Comparison of ENCODE assay signal across 17 cellular contexts in genomic region chr7:70585071-70585470, GRCh38.
DNase-seq lines count a peak whose midpoint lies in the region; ATAC-seq, FAIRE-seq and TF ChIP-seq lines count a peak whose summit lies in the region.
"Had no signal": no experiment of that assay in that cellular context is flagged by ENCODE, and none has a peak within 500 bp of the region (broad histone marks: within the 10 kb centered on the region; RNA-seq: fewer than 3 reads in every experiment).

No MANE protein-coding gene starts in this region.

- no peaks in the 10 kb centered on the region for H3K36me3 ChIP-seq in psoas muscle (ENCODE audit: insufficient read depth in 1 of 2, low read depth in 1 of 2)

- no peaks in the 10 kb centered on the region for H3K9me3 Mint-ChIP-seq in activated T-cell treated with anti-CD3 and anti-CD28 coated beads, Interleukin-2, amount 50 U/mL, for 4 hours
- H3K9me3 Mint-ChIP-seq in effector memory CD8-positive, alpha-beta T cell: no peaks in the 10 kb centered on the region
- no peaks in the 10 kb centered on the region for H3K9me3 Mint-ChIP-seq in activated T-helper 1 cell treated with anti-CD3 and anti-CD28 coated beads, Interleukin-12 subunit alpha, Interleukin-12 subunit beta, Interleukin-2, Interleukin-4 antibody, amounts not matched to agents 30 ng/mL and 10 ng/mL and 1 ng/mL, durations not matched to agents 14 hours and 24 hours and 36 hours
- H3K9me3 Mint-ChIP-seq: memory B cell; stimulated activated naive CD8-positive, alpha-beta T cell treated with anti-CD3 and anti-CD28 coated beads, Interleukin-15, Interleukin-2, amounts not matched to agents 100 ng/mL and 50 ng/mL, for 24 hours had no signal

- FAIRE-seq in H54 (lab: Jason Lieb, UNC): no peak
- FAIRE-seq: astrocyte had no signal

- H3K4me1 ChIP-seq in psoas muscle: peaks cover 14% of the 10 kb centered on the region

- no peak overlapping the region for H3K4me3 Mint-ChIP-seq in activated T-cell treated with anti-CD3 and anti-CD28 coated beads, Interleukin-2, amount 50 U/mL, for 4 hours
- no peak overlapping the region for H3K4me3 Mint-ChIP-seq in effector memory CD8-positive, alpha-beta T cell
- H3K4me3 Mint-ChIP-seq in activated T-helper 1 cell treated with anti-CD3 and anti-CD28 coated beads, Interleukin-12 subunit alpha, Interleukin-12 subunit beta, Interleukin-2, Interleukin-4 antibody, amounts not matched to agents 30 ng/mL and 10 ng/mL and 1 ng/mL, durations not matched to agents 14 hours and 24 hours and 36 hours: no peak overlapping the region
- H3K4me3 Mint-ChIP-seq: memory B cell; stimulated activated naive CD8-positive, alpha-beta T cell treated with anti-CD3 and anti-CD28 coated beads, Interleukin-15, Interleukin-2, amounts not matched to agents 100 ng/mL and 50 ng/mL, for 24 hours had no signal

- H3K27me3 Mint-ChIP-seq in activated T-cell treated with anti-CD3 and anti-CD28 coated beads, Interleukin-2, amount 50 U/mL, for 4 hours (ENCODE audit: low read depth): no peaks in the 10 kb centered on the region
- no peaks in the 10 kb centered on the region for H3K27me3 Mint-ChIP-seq in effector memory CD8-positive, alpha-beta T cell
- H3K27me3 Mint-ChIP-seq in activated T-helper 1 cell treated with anti-CD3 and anti-CD28 coated beads, Interleukin-12 subunit alpha, Interleukin-12 subunit beta, Interleukin-2, Interleukin-4 antibody, amounts not matched to agents 30 ng/mL and 10 ng/mL and 1 ng/mL, durations not matched to agents 14 hours and 24 hours and 36 hours (ENCODE audit: insufficient read depth): peaks cover 4% of the 10 kb centered on the region
- H3K27me3 Mint-ChIP-seq: memory B cell; stimulated activated naive CD8-positive, alpha-beta T cell treated with anti-CD3 and anti-CD28 coated beads, Interleukin-15, Interleukin-2, amounts not matched to agents 100 ng/mL and 50 ng/mL, for 24 hours had no signal

- intact Hi-C loops in psoas muscle (cut with DNase I): no loop called here
- intact Hi-C loops in activated T-helper 1 cell treated with anti-CD3 and anti-CD28 coated beads, Interleukin-12 subunit alpha, Interleukin-12 subunit beta, Interleukin-2, Interleukin-4 antibody, amounts not matched to agents 30 ng/mL and 10 ng/mL and 1 ng/mL, durations not matched to agents 14 hours and 24 hours and 36 hours (cut with micrococcal nuclease): loop anchor here (5.0 kb wide), 1 partner anchor 112 kb away; no protein-coding TSS in a partner anchor

- no peak for TF ChIP-seq CTCF in psoas muscle (IDR thresholded peaks at IDR 0.05)

- no peaks in the 10 kb centered on the region for H3K36me3 Mint-ChIP-seq in activated T-cell treated with anti-CD3 and anti-CD28 coated beads, Interleukin-2, amount 50 U/mL, for 4 hours (ENCODE audit: insufficient read depth)
- no peaks in the 10 kb centered on the region for H3K36me3 Mint-ChIP-seq in effector memory CD8-positive, alpha-beta T cell (ENCODE audit: insufficient read depth)
- no peaks in the 10 kb centered on the region for H3K36me3 Mint-ChIP-seq in activated T-helper 1 cell treated with anti-CD3 and anti-CD28 coated beads, Interleukin-12 subunit alpha, Interleukin-12 subunit beta, Interleukin-2, Interleukin-4 antibody, amounts not matched to agents 30 ng/mL and 10 ng/mL and 1 ng/mL, durations not matched to agents 14 hours and 24 hours and 36 hours (ENCODE audit: low read depth)

- DNase-seq in activated T-cell treated with anti-CD3 and anti-CD28 coated beads, Interleukin-2, amount 50 U/mL, for 4 hours: peak; percentile 6
- DNase-seq in activated T-cell treated with anti-CD3 and anti-CD28 coated beads for 4 hours: no peak
- peak; percentile 11 for DNase-seq in NAMALWA (ENCODE audit: low spot score)
- no peak for DNase-seq in effector memory CD8-positive, alpha-beta T cell
- DNase-seq in psoas muscle: no peak
- DNase-seq in H54 (ENCODE audit: insufficient read length, low spot score): no peak
- no peak for DNase-seq in activated T-helper 1 cell treated with anti-CD3 and anti-CD28 coated beads, Interleukin-12 subunit alpha, Interleukin-12 subunit beta, Interleukin-2, Interleukin-4 antibody, amounts not matched to agents 30 ng/mL and 10 ng/mL and 1 ng/mL, durations not matched to agents 14 hours and 24 hours and 36 hours (ENCODE audit: low spot score)
- DNase-seq: activated CD4-positive, alpha-beta T cell treated with anti-CD3 and anti-CD28 coated beads, Interleukin-2, amount 50 U/mL, for 48 hours; activated effector memory CD4-positive, alpha-beta T cell treated with anti-CD3 and anti-CD28 coated beads, Interleukin-2, amount 50 U/mL, for 16 hours; NCI-H2081 treated with DMSO at 0.1 percent for 48 hours; occipital lobe; SHP77 treated with DMSO at 0.1 percent for 48 hours; T1000 had no signal

- no peak overlapping the region for H3K4me3 ChIP-seq in psoas muscle

- H3K27ac ChIP-seq in psoas muscle: no peak overlapping the region

- TF ChIP-seq POLR2A in H54 (IDR thresholded peaks at IDR 0.05; ENCODE audit: low read depth, low read length): no peak

- no peak for ATAC-seq in activated T-cell treated with anti-CD3 and anti-CD28 coated beads, Interleukin-2, amount 50 U/mL, for 4 hours
- peak; percentile 39 for ATAC-seq in effector memory CD8-positive, alpha-beta T cell (replicated peaks)
- ATAC-seq in psoas muscle (peak in 3 of 4 donors; percentile 49 to 72 (median 68)), HG03457 (IDR thresholded peaks at IDR 0.05; ENCODE audit: unreplicated experiment) (no peak)

- no peaks in the 10 kb centered on the region for H3K9me3 ChIP-seq in psoas muscle

- no peak overlapping the region for H3K27ac Mint-ChIP-seq in effector memory CD8-positive, alpha-beta T cell
- H3K27ac Mint-ChIP-seq in activated T-helper 1 cell treated with anti-CD3 and anti-CD28 coated beads, Interleukin-12 subunit alpha, Interleukin-12 subunit beta, Interleukin-2, Interleukin-4 antibody, amounts not matched to agents 30 ng/mL and 10 ng/mL and 1 ng/mL, durations not matched to agents 14 hours and 24 hours and 36 hours: no peak overlapping the region
- H3K27ac Mint-ChIP-seq: memory B cell; stimulated activated naive CD8-positive, alpha-beta T cell treated with anti-CD3 and anti-CD28 coated beads, Interleukin-15, Interleukin-2, amounts not matched to agents 100 ng/mL and 50 ng/mL, for 24 hours had no signal

- WGBS in psoas muscle, 3 donors: 70 to 98% (median 83%) methylated on average over 4 of the region's 4 CpGs

- no peaks in the 10 kb centered on the region for H3K27me3 ChIP-seq in psoas muscle (ENCODE audit: insufficient read depth in 3 of 3, low read length in 2 of 3)

- H3K4me1 Mint-ChIP-seq in activated T-cell treated with anti-CD3 and anti-CD28 coated beads, Interleukin-2, amount 50 U/mL, for 4 hours (ENCODE audit: low read depth): no peaks in the 10 kb centered on the region
- H3K4me1 Mint-ChIP-seq in effector memory CD8-positive, alpha-beta T cell (ENCODE audit: low read depth in 2 of 2): peaks cover 10 to 20% of the 10 kb centered on the region in 2 donors
- no peaks in the 10 kb centered on the region for H3K4me1 Mint-ChIP-seq in activated T-helper 1 cell treated with anti-CD3 and anti-CD28 coated beads, Interleukin-12 subunit alpha, Interleukin-12 subunit beta, Interleukin-2, Interleukin-4 antibody, amounts not matched to agents 30 ng/mL and 10 ng/mL and 1 ng/mL, durations not matched to agents 14 hours and 24 hours and 36 hours (ENCODE audit: low read depth)
- H3K4me1 Mint-ChIP-seq: memory B cell had no signal

Comparison
In these comparisons a context has a peak if more than half of its experiments do, and no peak if none do; other contexts are left out.
1. DNase-seq: peak in activated T-cell treated with anti-CD3 and anti-CD28 coated beads, Interleukin-2, amount 50 U/mL, for 4 hours (single experiment) and NAMALWA (single experiment); none in activated T-cell treated with anti-CD3 and anti-CD28 coated beads for 4 hours (single experiment), effector memory CD8-positive, alpha-beta T cell (0 of 3), psoas muscle (0 of 2), H54 (single experiment) and activated T-helper 1 cell treated with anti-CD3 and anti-CD28 coated beads, Interleukin-12 subunit alpha, Interleukin-12 subunit beta, Interleukin-2, Interleukin-4 antibody, amounts not matched to agents 30 ng/mL and 10 ng/mL and 1 ng/mL, durations not matched to agents 14 hours and 24 hours and 36 hours (single experiment).
2. ATAC-seq: peak in effector memory CD8-positive, alpha-beta T cell (single experiment) and psoas muscle (3 of 4); none in activated T-cell treated with anti-CD3 and anti-CD28 coated beads, Interleukin-2, amount 50 U/mL, for 4 hours (0 of 2) and HG03457 (single experiment).